ENCODE assay signal across 1 cellular context in genomic region chr6:36633915-36634314, GRCh38.
A peak's percentile ranks its signal among the peaks of the same experiment; 100 is the strongest.
TF ChIP-seq lines count a peak whose summit lies in the region.

No MANE protein-coding gene starts in this region.

TF ChIP-seq in HepG2, 621 proteins besides CTCF, POLR2A, EP300 and RAD21 (continued from another document and continues in another):
- peak; percentile 88; the same call in 1 of the 2 replicates for TF ChIP-seq ZNF724P (CRISPR knock-in tag; IDR thresholded peaks at IDR 0.05; ENCODE audit: borderline replicate concordance)
- no peak for TF ChIP-seq ZNF558 (CRISPR knock-in tag; IDR thresholded peaks at IDR 0.05; ENCODE audit: borderline replicate concordance)
- no peak for TF ChIP-seq ZBED4 (CRISPR knock-in tag; IDR thresholded peaks at IDR 0.05; ENCODE audit: borderline replicate concordance)
- TF ChIP-seq ZKSCAN5 (CRISPR knock-in tag; IDR thresholded peaks at IDR 0.05), result no peak
- TF ChIP-seq RXRA (CRISPR knock-in tag; IDR thresholded peaks at IDR 0.05), result peak; percentile 47; the same call in 1 of the 2 replicates
- no peak for TF ChIP-seq ZNF576 (CRISPR knock-in tag; IDR thresholded peaks at IDR 0.05)
- 0 out of 2 replicates have a peak, but pooled peaks have one; percentile 60 for TF ChIP-seq MIER3 (CRISPR knock-in tag; IDR thresholded peaks at IDR 0.05; ENCODE audit: borderline replicate concordance)
- no peak for TF ChIP-seq SNAPC4 (CRISPR knock-in tag; IDR thresholded peaks at IDR 0.05)
- TF ChIP-seq SALL1 (CRISPR knock-in tag; IDR thresholded peaks at IDR 0.05), result peak; percentile 55
- TF ChIP-seq MLLT10 (CRISPR knock-in tag; IDR thresholded peaks at IDR 0.05), result no peak
- TF ChIP-seq ZGPAT (CRISPR knock-in tag; IDR thresholded peaks at IDR 0.05), result no peak
- no peak for TF ChIP-seq ZNF276 (CRISPR knock-in tag; IDR thresholded peaks at IDR 0.05; ENCODE audit: low read depth)
- peak; percentile 46; the same call in 1 of the 2 replicates for TF ChIP-seq IKZF5 (CRISPR knock-in tag; IDR thresholded peaks at IDR 0.05)
- TF ChIP-seq ZNF331 (CRISPR knock-in tag; IDR thresholded peaks at IDR 0.05), result peak; percentile 64; the same call in 1 of the 2 replicates
- TF ChIP-seq HNF4G (IDR thresholded peaks at IDR 0.05; ENCODE audit: borderline replicate concordance, low read depth, low read length), result no peak
- no peak for TF ChIP-seq HNF4G (CRISPR knock-in tag; IDR thresholded peaks at IDR 0.05; ENCODE audit: borderline replicate concordance, low read depth)
- TF ChIP-seq ZNF781 (CRISPR knock-in tag; IDR thresholded peaks at IDR 0.05; ENCODE audit: borderline replicate concordance, not compliant biosample characterization), result no peak
- no peak for TF ChIP-seq ZNF577 (CRISPR knock-in tag; IDR thresholded peaks at IDR 0.05; ENCODE audit: borderline replicate concordance, low read depth)
- TF ChIP-seq HDAC2 (CRISPR knock-in tag; IDR thresholded peaks at IDR 0.05), result peak; percentile 62
- no peak for TF ChIP-seq TERF1 (CRISPR knock-in tag; IDR thresholded peaks at IDR 0.05)
- TF ChIP-seq ZNF362 (CRISPR knock-in tag; IDR thresholded peaks at IDR 0.05; ENCODE audit: borderline replicate concordance), result no peak
- no peak for TF ChIP-seq DMAP1 (CRISPR knock-in tag; IDR thresholded peaks at IDR 0.05)
- peak; percentile 88 for TF ChIP-seq ZNF770 (CRISPR knock-in tag; IDR thresholded peaks at IDR 0.05)
- 0 out of 2 replicates have a peak, but pooled peaks have one; percentile 30 for TF ChIP-seq SAP130 (CRISPR knock-in tag; IDR thresholded peaks at IDR 0.05; ENCODE audit: low read depth)
- TF ChIP-seq TEAD3 (CRISPR knock-in tag; optimal IDR thresholded peaks at IDR 0.05; ENCODE audit: borderline replicate concordance), result peak; percentile 25
- TF ChIP-seq RCOR2 (CRISPR knock-in tag; IDR thresholded peaks at IDR 0.05), result 0 out of 2 replicates have a peak, but pooled peaks have one; percentile 28
- TF ChIP-seq ZNF496 (CRISPR knock-in tag; IDR thresholded peaks at IDR 0.05; ENCODE audit: insufficient replicate concordance), result no peak
- TF ChIP-seq ZBTB7B (CRISPR knock-in tag; IDR thresholded peaks at IDR 0.05), result peak; percentile 42; the same call in 1 of the 2 replicates
- TF ChIP-seq SUZ12 (IDR thresholded peaks at IDR 0.05; ENCODE audit: low read depth, low read length), result no peak
- peak; percentile 34; the same call in 1 of the 2 replicates for TF ChIP-seq RARA (CRISPR knock-in tag; IDR thresholded peaks at IDR 0.05)
- peak; percentile 55 for TF ChIP-seq FOXA3 (CRISPR knock-in tag; IDR thresholded peaks at IDR 0.05)
- no peak for TF ChIP-seq TOPORS (CRISPR knock-in tag; IDR thresholded peaks at IDR 0.05)
- no peak for TF ChIP-seq THYN1 (CRISPR knock-in tag; IDR thresholded peaks at IDR 0.05; ENCODE audit: borderline replicate concordance, low read depth)
- TF ChIP-seq ZFX (CRISPR knock-in tag; IDR thresholded peaks at IDR 0.05; ENCODE audit: low read depth), result peak; percentile 54; the same call in 1 of the 2 replicates
- no peak for TF ChIP-seq ZKSCAN1 (IDR thresholded peaks at IDR 0.05; ENCODE audit: low read length)
- no peak for TF ChIP-seq ZNF547 (CRISPR knock-in tag; IDR thresholded peaks at IDR 0.05)
- 0 out of 2 replicates have a peak, but pooled peaks have one; percentile 4 for TF ChIP-seq STAG1 (CRISPR knock-in tag; IDR thresholded peaks at IDR 0.05)
- TF ChIP-seq SALL2 (CRISPR knock-in tag; IDR thresholded peaks at IDR 0.05), result no peak
- TF ChIP-seq FOXA1 (IDR thresholded peaks at IDR 0.05), result no peak
- TF ChIP-seq FOXA1 (CRISPR knock-in tag; IDR thresholded peaks at IDR 0.05), result no peak; the same call in 1 of the 2 replicates
- peak; percentile 49; the same call in 1 of the 2 replicates for TF ChIP-seq ZNF7 (CRISPR knock-in tag; IDR thresholded peaks at IDR 0.05)
- TF ChIP-seq ZNF501 (CRISPR knock-in tag; IDR thresholded peaks at IDR 0.05), result peak; percentile 56; the same call in 1 of the 2 replicates
- no peak for TF ChIP-seq ZNF644 (CRISPR knock-in tag; IDR thresholded peaks at IDR 0.05; ENCODE audit: low read depth)
- peak; percentile 87 for TF ChIP-seq ZNF768 (CRISPR knock-in tag; IDR thresholded peaks at IDR 0.05)
- TF ChIP-seq NR2F6 (IDR thresholded peaks at IDR 0.05), result no peak
- no peak for TF ChIP-seq NR2F6 (CRISPR knock-in tag; IDR thresholded peaks at IDR 0.05)
- no peak for TF ChIP-seq ZNF383 (CRISPR knock-in tag; IDR thresholded peaks at IDR 0.05; ENCODE audit: borderline replicate concordance)
- peak; percentile 79 for TF ChIP-seq ZNF263 (CRISPR knock-in tag; IDR thresholded peaks at IDR 0.05)
- peak; percentile 12; the same call in 1 of the 2 replicates for TF ChIP-seq ETV5 (CRISPR knock-in tag; IDR thresholded peaks at IDR 0.05; ENCODE audit: borderline replicate concordance)
- TF ChIP-seq ELF1 (CRISPR knock-in tag; IDR thresholded peaks at IDR 0.05), result 0 out of 2 replicates have a peak, but pooled peaks have one; percentile 7
